Comparison of ENCODE assay signal across 1 cellular context in the genomic region with DNA sequence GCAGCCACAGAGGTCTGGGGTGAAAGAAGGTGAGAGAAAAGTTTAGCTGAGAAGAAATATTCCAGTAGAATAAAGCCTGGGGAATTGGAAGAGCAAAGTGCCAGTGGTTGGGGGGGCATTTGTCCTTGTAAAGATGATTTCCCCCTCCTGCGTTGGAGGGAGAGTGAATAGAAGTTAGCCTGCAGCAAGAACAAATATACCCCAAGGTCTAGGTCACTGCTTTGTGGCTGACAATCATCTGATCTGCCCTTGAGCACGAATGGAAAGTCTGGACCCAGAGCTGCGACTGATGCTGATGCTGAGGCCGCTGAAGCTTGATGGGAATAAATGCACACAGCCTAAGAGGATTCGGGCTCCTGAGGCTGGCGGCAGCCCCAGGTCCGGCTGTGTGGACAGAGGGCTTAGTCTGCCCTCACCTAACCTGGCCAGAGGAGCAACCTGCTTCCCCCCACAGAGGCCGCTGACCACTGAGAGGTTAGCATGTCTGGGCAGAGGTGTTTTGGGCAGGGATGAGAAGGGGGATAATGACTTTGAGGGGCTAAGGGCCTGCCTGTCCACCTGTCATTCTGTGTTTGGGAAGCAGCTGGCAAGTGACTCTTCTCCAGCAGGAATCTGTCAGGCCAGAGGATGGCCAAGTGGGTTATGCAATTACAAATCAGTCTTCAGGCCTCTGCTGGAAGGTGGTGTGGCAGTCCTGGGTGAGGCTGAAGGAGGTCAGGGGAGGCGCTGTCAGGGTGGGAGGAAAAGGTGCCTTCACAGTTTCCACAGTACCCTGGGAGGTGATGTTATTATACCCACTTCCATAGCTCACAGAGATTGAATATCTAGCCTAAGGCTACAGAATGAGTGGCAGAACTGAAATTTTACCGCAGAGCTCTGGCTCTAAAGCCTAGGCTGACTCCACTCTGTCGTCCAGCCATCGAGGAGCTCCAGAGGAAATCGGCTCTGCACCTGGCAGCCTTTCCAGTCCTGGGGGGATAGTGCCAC.
TF ChIP-seq lines count a peak whose summit lies in the region.

No MANE protein-coding gene starts in this region.

TF ChIP-seq in HEK293, 187 proteins besides CTCF, POLR2A, EP300 and RAD21 (continued from another document):
- TF ChIP-seq ZNF398 (tag by site-specific recombination; IDR thresholded peaks at IDR 0.05) (0 out of 2 replicates have a peak, but pooled peaks have one; percentile 24), ZBTB17 (tag by site-specific recombination; IDR thresholded peaks at IDR 0.05) (0 out of 2 replicates have a peak, but pooled peaks have one; percentile 32), WT1 (tag by site-specific recombination; IDR thresholded peaks at IDR 0.05) (peak; percentile 72)
- TF ChIP-seq, protein P1, sequence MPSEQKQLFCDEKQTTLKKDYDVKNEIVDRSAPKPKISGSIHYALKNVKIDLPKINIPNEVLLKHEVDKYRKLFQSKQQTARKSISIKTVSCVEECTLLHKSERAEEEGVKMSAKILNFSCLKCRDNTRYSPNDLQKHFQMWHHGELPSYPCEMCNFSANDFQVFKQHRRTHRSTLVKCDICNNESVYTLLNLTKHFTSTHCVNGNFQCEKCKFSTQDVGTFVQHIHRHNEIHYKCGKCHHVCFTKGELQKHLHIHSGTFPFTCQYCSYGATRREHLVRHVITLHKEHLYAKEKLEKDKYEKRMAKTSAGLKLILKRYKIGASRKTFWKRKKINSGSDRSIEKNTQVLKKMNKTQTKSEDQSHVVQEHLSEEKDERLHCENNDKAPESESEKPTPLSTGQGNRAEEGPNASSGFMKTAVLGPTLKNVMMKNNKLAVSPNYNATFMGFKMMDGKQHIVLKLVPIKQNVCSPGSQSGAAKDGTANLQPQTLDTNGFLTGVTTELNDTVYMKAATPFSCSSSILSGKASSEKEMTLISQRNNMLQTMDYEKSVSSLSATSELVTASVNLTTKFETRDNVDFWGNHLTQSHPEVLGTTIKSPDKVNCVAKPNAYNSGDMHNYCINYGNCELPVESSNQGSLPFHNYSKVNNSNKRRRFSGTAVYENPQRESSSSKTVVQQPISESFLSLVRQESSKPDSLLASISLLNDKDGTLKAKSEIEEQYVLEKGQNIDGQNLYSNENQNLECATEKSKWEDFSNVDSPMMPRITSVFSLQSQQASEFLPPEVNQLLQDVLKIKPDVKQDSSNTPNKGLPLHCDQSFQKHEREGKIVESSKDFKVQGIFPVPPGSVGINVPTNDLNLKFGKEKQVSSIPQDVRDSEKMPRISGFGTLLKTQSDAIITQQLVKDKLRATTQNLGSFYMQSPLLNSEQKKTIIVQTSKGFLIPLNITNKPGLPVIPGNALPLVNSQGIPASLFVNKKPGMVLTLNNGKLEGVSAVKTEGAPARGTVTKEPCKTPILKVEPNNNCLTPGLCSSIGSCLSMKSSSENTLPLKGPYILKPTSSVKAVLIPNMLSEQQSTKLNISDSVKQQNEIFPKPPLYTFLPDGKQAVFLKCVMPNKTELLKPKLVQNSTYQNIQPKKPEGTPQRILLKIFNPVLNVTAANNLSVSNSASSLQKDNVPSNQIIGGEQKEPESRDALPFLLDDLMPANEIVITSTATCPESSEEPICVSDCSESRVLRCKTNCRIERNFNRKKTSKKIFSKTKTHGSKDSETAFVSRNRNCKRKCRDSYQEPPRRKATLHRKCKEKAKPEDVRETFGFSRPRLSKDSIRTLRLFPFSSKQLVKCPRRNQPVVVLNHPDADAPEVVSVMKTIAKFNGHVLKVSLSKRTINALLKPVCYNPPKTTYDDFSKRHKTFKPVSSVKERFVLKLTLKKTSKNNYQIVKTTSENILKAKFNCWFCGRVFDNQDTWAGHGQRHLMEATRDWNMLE (tag by site-specific recombination; conservative IDR thresholded peaks at IDR 0.05; ENCODE audit: low read depth) = no peak
- TF ChIP-seq, protein P2, sequence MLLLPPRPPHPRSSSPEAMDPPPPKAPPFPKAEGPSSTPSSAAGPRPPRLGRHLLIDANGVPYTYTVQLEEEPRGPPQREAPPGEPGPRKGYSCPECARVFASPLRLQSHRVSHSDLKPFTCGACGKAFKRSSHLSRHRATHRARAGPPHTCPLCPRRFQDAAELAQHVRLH (tag by site-specific recombination; IDR thresholded peaks at IDR 0.05) = no peak
